In genomic region chr11:111417011-111417765, GRCh38 we compare ENCODE assay signal across 8 cellular contexts. TPM values are rescaled to one million over a fixed set of nuclear protein-coding genes. Genes with fewer than 3 reads are reported as not detected.
A peak's percentile ranks its signal among the peaks of the same experiment; 100 is the strongest.
DNase-seq lines count a peak whose midpoint lies in the region; ATAC-seq and TF ChIP-seq lines count a peak whose summit lies in the region.

No MANE protein-coding gene starts in this region.

- H3K27ac Mint-ChIP-seq in CD4-positive, alpha-beta memory T cell: peak overlapping the region in 6 of 7 donors; percentile 9 to 71 (median 62)
- peak overlapping the region; percentile 83 for H3K27ac Mint-ChIP-seq in activated CD8-positive, alpha-beta T cell treated with anti-CD3 and anti-CD28 coated beads for 36 hours
- peak overlapping the region in 9 of 10 donors; percentile 53 to 90 (median 81) for H3K27ac Mint-ChIP-seq in naive thymus-derived CD8-positive, alpha-beta T cell

- POLR2A ChIA-PET in CD4-positive, alpha-beta memory T cell (lab: Charles Lee; ENCODE audit: partially characterized antibody): no interaction called here
- POLR2A ChIA-PET in activated CD8-positive, alpha-beta T cell treated with anti-CD3 and anti-CD28 coated beads for 36 hours (lab: Charles Lee): interaction anchor here (1.2 kb wide), 1 partner anchor 39 kb away, joined by 9 read pairs; the partner anchor contains the start of gene POU2AF1
- POLR2A ChIA-PET in naive thymus-derived CD8-positive, alpha-beta T cell (lab: Charles Lee): interaction anchor here (2.3 kb wide), 1 partner anchor 38 kb away, joined by 14 read pairs; the partner anchor contains the start of gene POU2AF1

- peak overlapping the region in 4 of 8 donors; percentile 19 to 68 (median 42) for H3K4me3 Mint-ChIP-seq in CD4-positive, alpha-beta memory T cell
- peak overlapping the region; percentile 7 for H3K4me3 Mint-ChIP-seq in activated CD8-positive, alpha-beta T cell treated with anti-CD3 and anti-CD28 coated beads for 36 hours
- peak overlapping the region in 9 of 10 donors; percentile 22 to 84 (median 64) for H3K4me3 Mint-ChIP-seq in naive thymus-derived CD8-positive, alpha-beta T cell

- H4K20me1 ChIP-seq in smooth muscle cell (ENCODE audit: low read depth): no peaks in the 10 kb centered on the region

- no peaks in the 10 kb centered on the region for H3K79me2 ChIP-seq in smooth muscle cell (ENCODE audit: low read depth)

- peaks cover 27% of the 10 kb centered on the region for H3K4me1 ChIP-seq in CD4-positive, alpha-beta memory T cell (ENCODE audit: insufficient read depth, low read length)
- H3K4me1 ChIP-seq in smooth muscle cell (ENCODE audit: low read depth): no peaks in the 10 kb centered on the region

- H3K36me3 ChIP-seq in CD4-positive, alpha-beta memory T cell (ENCODE audit: insufficient read depth, low read length): no peaks in the 10 kb centered on the region
- H3K36me3 ChIP-seq in smooth muscle cell (ENCODE audit: low read depth): no peaks in the 10 kb centered on the region

- no peaks in the 10 kb centered on the region for H3K27me3 ChIP-seq in CD4-positive, alpha-beta memory T cell (ENCODE audit: insufficient read depth, low read length)
- no peaks in the 10 kb centered on the region for H3K27me3 ChIP-seq in smooth muscle cell (ENCODE audit: low read depth)

- H3K4me1 Mint-ChIP-seq in CD4-positive, alpha-beta memory T cell: peaks cover 14 to 31% (median 28%) of the 10 kb centered on the region in 4 donors
- H3K4me1 Mint-ChIP-seq in activated CD8-positive, alpha-beta T cell treated with anti-CD3 and anti-CD28 coated beads for 36 hours (ENCODE audit: low read depth): peaks cover 48% of the 10 kb centered on the region
- peaks cover 16 to 78% (median 43%) of the 10 kb centered on the region in 4 donors for H3K4me1 Mint-ChIP-seq in naive thymus-derived CD8-positive, alpha-beta T cell

- H3K9ac ChIP-seq in smooth muscle cell (ENCODE audit: low read depth): no peak overlapping the region

- H3K27me3 Mint-ChIP-seq in CD4-positive, alpha-beta memory T cell: no peaks in the 10 kb centered on the region
- no peaks in the 10 kb centered on the region for H3K27me3 Mint-ChIP-seq in activated CD8-positive, alpha-beta T cell treated with anti-CD3 and anti-CD28 coated beads for 36 hours
- H3K27me3 Mint-ChIP-seq in naive thymus-derived CD8-positive, alpha-beta T cell: no peaks in the 10 kb centered on the region

- no peak overlapping the region for H3K27ac ChIP-seq in CD4-positive, alpha-beta memory T cell (ENCODE audit: low read depth, low read length)
- no peak overlapping the region for H3K27ac ChIP-seq in smooth muscle cell (ENCODE audit: low read depth)

- H3K4me3 ChIP-seq in CD4-positive, alpha-beta memory T cell (ENCODE audit: low read length in 2 of 2): no peak overlapping the region
- no peak overlapping the region for H3K4me3 ChIP-seq in smooth muscle cell

- no peaks in the 10 kb centered on the region for H3K36me3 Mint-ChIP-seq in CD4-positive, alpha-beta memory T cell
- no peaks in the 10 kb centered on the region for H3K36me3 Mint-ChIP-seq in activated CD8-positive, alpha-beta T cell treated with anti-CD3 and anti-CD28 coated beads for 36 hours (ENCODE audit: low read depth)
- H3K36me3 Mint-ChIP-seq in naive thymus-derived CD8-positive, alpha-beta T cell: no peaks in the 10 kb centered on the region

- H3K4me2 ChIP-seq in smooth muscle cell: no peak overlapping the region

- 67% methylated on average over 8 of the region's 8 CpGs for WGBS in smooth muscle cell (ENCODE audit: low lambda C conversion rate)

- H3K9me3 Mint-ChIP-seq in CD4-positive, alpha-beta memory T cell: peaks cover 0 to 1% (median 0%) of the 10 kb centered on the region in 8 donors
- H3K9me3 Mint-ChIP-seq in activated CD8-positive, alpha-beta T cell treated with anti-CD3 and anti-CD28 coated beads for 36 hours: no peaks in the 10 kb centered on the region
- no peaks in the 10 kb centered on the region for H3K9me3 Mint-ChIP-seq in naive thymus-derived CD8-positive, alpha-beta T cell

- DNase-seq in CD4-positive, alpha-beta memory T cell: no peak
- DNase-seq in activated CD8-positive, alpha-beta T cell treated with anti-CD3 and anti-CD28 coated beads for 36 hours: peak; percentile 66
- peak in 3 of 10 donors; percentile 6 to 27 (median 17) for DNase-seq in naive thymus-derived CD8-positive, alpha-beta T cell
- DNase-seq in NCI-H748 (lab: John Stamatoyannopoulos, UW; ENCODE audit: unreplicated experiment) (no peak), UCSD-AML1 (lab: John Stamatoyannopoulos, UW; ENCODE audit: unreplicated experiment) (no peak), smooth muscle cell (lab: John Stamatoyannopoulos, UW; ENCODE audit: unreplicated experiment) (no peak)

- CTCF ChIA-PET in CD4-positive, alpha-beta memory T cell (lab: Charles Lee; ENCODE audit: partially characterized antibody): interaction anchor here (1.0 to 14.6 kb wide), 6 partner anchors 12 to 135 kb away, joined by 3 to 233 read pairs (median 4); no protein-coding TSS in a partner anchor
- CTCF ChIA-PET in activated CD8-positive, alpha-beta T cell treated with anti-CD3 and anti-CD28 coated beads for 36 hours (lab: Charles Lee): interaction anchor here (1.0 to 16.6 kb wide), 9 partner anchors 10 to 135 kb away, joined by 3 to 330 read pairs (median 5); partner anchors contain the start of gene POU2AF1

- H2AFZ ChIP-seq in smooth muscle cell (ENCODE audit: low read depth): no peak overlapping the region

- ATAC-seq in HG03175 (IDR thresholded peaks at IDR 0.05; ENCODE audit: unreplicated experiment): peak; percentile 78
- ATAC-seq in activated CD8-positive, alpha-beta T cell treated with anti-CD3 and anti-CD28 coated beads for 36 hours: peak; percentile 70
- ATAC-seq in naive thymus-derived CD8-positive, alpha-beta T cell: peak; percentile 55 to 79

- no peaks in the 10 kb centered on the region for H3F3A ChIP-seq in smooth muscle cell (ENCODE audit: low read depth)

- TF ChIP-seq CTCF in activated CD8-positive, alpha-beta T cell treated with anti-CD3 and anti-CD28 coated beads for 36 hours (IDR thresholded peaks at IDR 0.05): no peak
- TF ChIP-seq CTCF in smooth muscle cell (IDR thresholded peaks at IDR 0.05; ENCODE audit: borderline replicate concordance, insufficient read depth, poor library complexity, severe bottlenecking): no peak

- peak; percentile 58 for TF ChIP-seq POLR2A in GM19099 (IDR thresholded peaks at IDR 0.05; ENCODE audit: extremely low read depth, insufficient read length, low read depth)

- no peaks in the 10 kb centered on the region for H3K9me3 ChIP-seq in CD4-positive, alpha-beta memory T cell (ENCODE audit: control insufficient read depth in 1 of 2, low read length in 2 of 2)
- H3K9me3 ChIP-seq in smooth muscle cell (replicated peaks; ENCODE audit: low read depth): no peaks in the 10 kb centered on the region

- intact Hi-C loops in CD4-positive, alpha-beta memory T cell (cut with micrococcal nuclease): no loop called here
- intact Hi-C loops in activated CD8-positive, alpha-beta T cell treated with anti-CD3 and anti-CD28 coated beads for 36 hours (cut with micrococcal nuclease): loop anchor here (5.0 kb wide), 1 partner anchor 40 kb away; the partner anchor contains the start of gene POU2AF1

RNA-seq across cellular contexts. Expression of gene POU2AF1, which starts 38.1 kb away (rescaled TPM):
- total RNA-seq in CD4-positive, alpha-beta memory T cell: under 1 TPM; 0.47 to 0.64 TPM
- polyA plus RNA-seq in CD4-positive, alpha-beta memory T cell: 1 to 10 TPM in 1 of 2 donors, under 1 TPM in 1; 0.37 to 2.0 TPM
- 1 to 10 TPM; 3.6 to 4.5 TPM for total RNA-seq in activated CD8-positive, alpha-beta T cell treated with anti-CD3 and anti-CD28 coated beads for 36 hours
- total RNA-seq in naive thymus-derived CD8-positive, alpha-beta T cell: 1 to 10 TPM; 4.4 to 7.2 TPM
- polyA plus RNA-seq in naive thymus-derived CD8-positive, alpha-beta T cell: under 1 TPM; 0.12 to 0.41 (median 0.24) TPM
- 0.13 TPM in 1 of 2 replicates, not detected in the other for total RNA-seq in smooth muscle cell
- not detected in 2 replicates for polyA plus RNA-seq in smooth muscle cell
